13 cellular contexts compared by ENCODE assay signal in the genomic region with DNA sequence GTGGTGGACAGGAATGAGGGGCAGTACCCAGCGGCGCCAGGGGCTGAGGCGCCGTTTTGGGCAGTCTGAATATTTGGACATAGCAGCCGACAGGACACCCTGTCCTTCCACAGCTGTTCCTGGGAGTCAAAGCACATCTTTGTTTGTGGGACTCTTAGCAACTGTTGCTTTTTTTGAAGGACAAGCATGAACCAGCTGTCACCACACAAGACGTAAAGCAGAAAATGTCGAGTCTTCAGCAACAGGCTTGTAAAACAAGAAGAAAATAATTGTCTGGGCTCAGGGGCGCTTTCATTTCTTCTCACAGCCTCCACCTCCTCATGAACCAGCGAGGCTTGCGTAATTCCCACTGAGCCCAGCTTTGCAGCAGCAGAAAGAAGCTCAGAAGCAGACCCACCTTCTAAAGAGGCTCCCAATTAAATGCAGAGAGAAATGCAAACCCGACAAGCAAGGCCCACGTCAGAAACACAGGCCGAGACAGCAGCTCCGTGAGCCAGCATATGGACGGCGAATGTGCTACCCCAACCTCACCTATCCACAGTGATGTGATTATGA.
A peak's percentile ranks its signal among the peaks of the same experiment; 100 is the strongest.
DNase-seq lines count a peak whose midpoint lies in the region; ATAC-seq, FAIRE-seq and TF ChIP-seq lines count a peak whose summit lies in the region.
"Had no signal": no experiment of that assay in that cellular context is flagged by ENCODE, and none has a peak within 500 bp of the region (broad histone marks: within the 10 kb centered on the region; RNA-seq: fewer than 3 reads in every experiment).

No MANE protein-coding gene starts in this region.

- TF ChIP-seq POLR2A in K562 (conservative IDR thresholded peaks at IDR 0.05) = no peak

- peak; percentile 12 for DNase-seq in M059J (ENCODE audit: low read depth)
- no peak for DNase-seq in K562 (ENCODE audit: extremely low read depth in 1 of 4, low spot score in 3 of 4)
- DNase-seq in iris pigment epithelial cell (ENCODE audit: low read depth) = peak; percentile 27
- DNase-seq in superior temporal gyrus (ENCODE audit: extremely low spot score) = peak; percentile 39
- no peak for DNase-seq in Karpas-422
- DNase-seq in 8988T = no peak
- DNase-seq: central memory CD4-positive, alpha-beta T cell; NCI-H524 treated with DMSO at 0.1 percent for 48 hours; stimulated activated CD4-positive, alpha-beta T cell treated with anti-CD3 and anti-CD28 coated beads, Interleukin-1b, Interleukin-23, amount 100 ng/mL, for 48 hours had no signal

- FAIRE-seq in K562 (lab: Jason Lieb, UNC) = no peak

- WGBS in K562 (ENCODE audit: insufficient coverage, low coverage, missing lambda C conversion rate) = 56% methylated on average over 16 of the region's 16 CpGs

- H3K9me1 ChIP-seq in K562 (ENCODE audit: control insufficient read depth, insufficient read depth, low read length) = no peaks in the 10 kb centered on the region

- CTCF ChIA-PET in K562 (lab: Yijun Ruan, JAX; ENCODE audit: low intra/inter-chr PET ratio) = no interaction called here

- H3K9ac ChIP-seq in K562 (ENCODE audit: insufficient read depth in 1 of 2, low read depth in 2 of 2, low read length in 2 of 2) (no peak overlapping the region), Karpas-422 (ENCODE audit: low read length) (no peak overlapping the region)

- H3K27ac ChIP-seq in K562 (ENCODE audit: extremely low read depth, low read depth, low read length) (no peak overlapping the region), Karpas-422 (ENCODE audit: low read length) (no peak overlapping the region)

- intact Hi-C loops in K562 (cut with micrococcal nuclease) = no loop called here

- H3K27me3 ChIP-seq in K562 (ENCODE audit: control insufficient read depth in 2 of 2, insufficient read depth in 2 of 2, low read length in 2 of 2) (no peaks in the 10 kb centered on the region), Karpas-422 (ENCODE audit: low read length) (no peaks in the 10 kb centered on the region)

- H3K79me2 ChIP-seq in K562 (ENCODE audit: control insufficient read depth, insufficient read depth, low read length) (no peaks in the 10 kb centered on the region), Karpas-422 (ENCODE audit: low read length) (peaks cover 36% of the 10 kb centered on the region)

- TF ChIP-seq EP300 in K562 (IDR thresholded peaks at IDR 0.05; ENCODE audit: low read length) = no peak

- H3K9me3 ChIP-seq in K562 (replicated peaks; ENCODE audit: control insufficient read depth, insufficient read depth, low read depth, low read length) = peaks cover 10% of the 10 kb centered on the region
- H3K9me3 ChIP-seq in Karpas-422 (ENCODE audit: low read length) = peaks cover 29% of the 10 kb centered on the region
- H3K9me3 ChIP-seq: HAP-1 had no signal

- BruUV-seq in K562 (replicated peaks; lab: Mats Ljungman, UMichigan) = no TSS peak

- TF ChIP-seq CTCF in K562 (IDR thresholded peaks at IDR 0.05 in 2 of 3, conservative IDR thresholded peaks at IDR 0.05 in 1 of 3; ENCODE audit: insufficient read depth in 2 of 3, low read depth in 1 of 3, low read length in 3 of 3) = no peak

- ATAC-seq in K562 (no peak), HG02938 (IDR thresholded peaks at IDR 0.05; ENCODE audit: unreplicated experiment) (no peak)
- ATAC-seq: activated T-helper 17 cell treated with anti-CD3 and anti-CD28 coated beads, Interleukin-2, amount 50 U/mL, for 72 hours; stimulated activated effector memory CD8-positive, alpha-beta T cell treated with anti-CD3 and anti-CD28 coated beads, Interleukin-12 subunit alpha, Interleukin-12 subunit beta, amount 100 ng/mL, for 72 hours had no signal

- H3K9me2 ChIP-seq in Karpas-422 (replicated peaks; ENCODE audit: insufficient read depth, low read length) = no peaks in the 10 kb centered on the region

- in situ Hi-C loops in K562 (cut with MboI) = no loop called here

- no peaks in the 10 kb centered on the region; the same call in 2 of the 3 replicates for H3K36me3 ChIP-seq in K562 (ENCODE audit: control insufficient read depth, insufficient read depth, low read length)
- H3K36me3 ChIP-seq in Karpas-422 (ENCODE audit: insufficient read depth, low read length) = peaks cover 33% of the 10 kb centered on the region
- H3K36me3 ChIP-seq: HAP-1 had no signal

- POLR2A ChIA-PET in K562 (lab: Yijun Ruan, JAX) = interaction anchor here (0.6 to 0.8 kb wide), 3 partner anchors 8 to 19 kb away, joined by 3 read pairs; no protein-coding TSS in a partner anchor

- H2AFZ ChIP-seq in K562 (ENCODE audit: low read depth, low read length) (no peak overlapping the region), Karpas-422 (ENCODE audit: low read length) (no peak overlapping the region)

- H3K4me2 ChIP-seq in K562 (ENCODE audit: insufficient read depth, low read length) = no peak overlapping the region
- H3K4me2 ChIP-seq in Karpas-422 (ENCODE audit: low read depth, low read length, poor library complexity, severe bottlenecking) = no peak overlapping the region

- H4K20me1 ChIP-seq in K562 (replicated peaks; ENCODE audit: control insufficient read depth, insufficient read depth, low read length) (no peaks in the 10 kb centered on the region), Karpas-422 (ENCODE audit: insufficient read depth, low read depth, low read length) (no peaks in the 10 kb centered on the region)

- H3K4me3 ChIP-seq in K562 (no peak overlapping the region), Karpas-422 (ENCODE audit: low read length) (no peak overlapping the region)
- H3K4me3 ChIP-seq: HAP-1 had no signal

- H3K4me1 ChIP-seq in K562 (replicated peaks in 1 of 2; ENCODE audit: control insufficient read depth in 2 of 2, insufficient read depth in 2 of 2, low read length in 2 of 2) (no peaks in the 10 kb centered on the region), Karpas-422 (ENCODE audit: low read length) (no peaks in the 10 kb centered on the region)
- H3K4me1 ChIP-seq: HAP-1 had no signal

- no peak for TF ChIP-seq RAD21 in K562 (CRISPR knock-in tag; conservative IDR thresholded peaks at IDR 0.05 in 1 of 2, IDR thresholded peaks at IDR 0.05 in 1 of 2)

TF ChIP-seq in K562, 482 proteins besides CTCF, POLR2A, EP300 and RAD21:
- TF ChIP-seq AFF4 (CRISPR knock-in tag; IDR thresholded peaks at IDR 0.05) = no peak
- TF ChIP-seq CEBPG (CRISPR knock-in tag; IDR thresholded peaks at IDR 0.05) = no peak
- TF ChIP-seq CEBPG (tag; conservative IDR thresholded peaks at IDR 0.05 in 1 of 2, IDR thresholded peaks at IDR 0.05 in 1 of 2) = peak; percentile 26 to 35; a peak in 2 of 4 replicates
- TF ChIP-seq MCM5 (IDR thresholded peaks at IDR 0.05; ENCODE audit: low read depth) = no peak
- TF ChIP-seq CEBPB (tag; IDR thresholded peaks at IDR 0.05) = peak; percentile 60
- no peak for TF ChIP-seq NR3C1 (CRISPR knock-in tag; IDR thresholded peaks at IDR 0.05)

Comparison
In these comparisons a context has a peak if more than half of its experiments do, and no peak if none do; other contexts are left out.
1. DNase-seq: peak in M059J (single experiment), iris pigment epithelial cell (single experiment) and superior temporal gyrus (single experiment); none in K562 (0 of 4), Karpas-422 (single experiment) and 8988T (single experiment).